In genomic region chr6:102415891-102416290, GRCh38 we compare ENCODE assay signal across 36 cellular contexts.
"Had no signal": no experiment of that assay in that cellular context is flagged by ENCODE, and none has a peak within 500 bp of the region (broad histone marks: within the 10 kb centered on the region; RNA-seq: fewer than 3 reads in every experiment).

No MANE protein-coding gene starts in this region.

- H3K27ac ChIP-seq: adrenal gland, body of pancreas, cardiac muscle cell, VCaP had no signal

- H3K27me3 ChIP-seq: adrenal gland, body of pancreas, cardiac muscle cell had no signal

- H3K9me3 ChIP-seq: adrenal gland, body of pancreas had no signal

- FAIRE-seq: astrocyte, bronchial epithelial cell, TTC549 had no signal

- DNase-seq: activated CD4-positive, alpha-beta memory T cell treated with anti-CD3 and anti-CD28 coated beads, Interleukin-2, amount 10 ng/mL, durations not matched to agents 7 days and 5 days; activated CD4-positive, alpha-beta T cell treated with anti-CD3 and anti-CD28 coated beads for 1 hour; activated CD4-positive, alpha-beta T cell treated with anti-CD3 and anti-CD28 coated beads for 36 hours; activated CD4-positive, alpha-beta T cell treated with anti-CD3 and anti-CD28 coated beads for 48 hours; activated CD4-positive, alpha-beta T cell treated with anti-CD3 and anti-CD28 coated beads, Interleukin-2, amount 10 ng/mL, durations not matched to agents 7 days and 5 days; activated CD4-positive, alpha-beta T cell treated with anti-CD3 and anti-CD28 coated beads, Interleukin-2, amount 50 U/mL, for 48 hours; activated CD4-positive, CD25-positive, alpha-beta regulatory T cell; activated CD8-positive, alpha-beta memory T cell treated with anti-CD3 and anti-CD28 coated beads, Interleukin-2, amount 50 U/mL, for 4 hours; activated CD8-positive, alpha-beta T cell treated with anti-CD3 and anti-CD28 coated beads, Interleukin-2, amount 10 ng/mL, durations not matched to agents 7 days and 5 days; activated effector memory CD4-positive, alpha-beta T cell treated with anti-CD3 and anti-CD28 coated beads, Interleukin-2, amount 50 U/mL, for 16 hours; activated gamma-delta T cell treated with Interleukin-2 at 50 U/mL for 16 hours; activated naive CD4-positive, alpha-beta T cell; activated naive CD4-positive, alpha-beta T cell treated with anti-CD3 and anti-CD28 coated beads for 36 hours; activated naive CD4-positive, alpha-beta T cell treated with anti-CD3 and anti-CD28 coated beads, Interleukin-2, amount 50 U/mL, for 16 hours; activated naive CD8-positive, alpha-beta T cell treated with anti-CD3 and anti-CD28 coated beads for 36 hours; activated T-cell treated with anti-CD3 and anti-CD28 coated beads for 4 hours; activated T-cell treated with anti-CD3 and anti-CD28 coated beads, Interleukin-2, amount 50 U/mL, for 1 hour; activated T-cell treated with anti-CD3 and anti-CD28 coated beads, Interleukin-2, amount 50 U/mL, for 4 hours; activated T-cell treated with anti-CD3 and anti-CD28 coated beads, Interleukin-2, amount 50 U/mL, for 72 hours; adrenal gland; amniotic stem cell; aorta; body of pancreas; caudate nucleus; cerebellar nuclear complex; T-helper 1 cell; T-helper 2 cell; T-helper 9 cell had no signal

- ATAC-seq: activated CD4-positive, alpha-beta T cell treated with anti-CD3 and anti-CD28 coated beads for 36 hours; activated CD4-positive, CD25-positive, alpha-beta regulatory T cell treated with anti-CD3 and anti-CD28 coated beads, Interleukin-2, amount 50 U/mL, for 24 hours; activated CD8-positive, alpha-beta T cell treated with anti-CD3 and anti-CD28 coated beads, Interleukin-2, amount 10 ng/mL, durations not matched to agents 7 days and 5 days; activated naive CD4-positive, alpha-beta T cell treated with anti-CD3 and anti-CD28 coated beads, Interleukin-2, amount 50 U/mL, for 72 hours; activated T-cell treated with anti-CD3 and anti-CD28 coated beads, Interleukin-2, amount 50 U/mL, for 4 hours; activated T-cell treated with anti-CD3 and anti-CD28 coated beads, Interleukin-2, amount 50 U/mL, for 72 hours; activated T-helper 17 cell treated with anti-CD3 and anti-CD28 coated beads, Interleukin-2, amount 50 U/mL, for 72 hours; body of pancreas had no signal

- H3K4me3 ChIP-seq: adrenal gland, body of pancreas, cardiac muscle cell had no signal

- H3K36me3 ChIP-seq: adrenal gland, cardiac muscle cell had no signal

- H3K4me1 ChIP-seq: adrenal gland, body of pancreas had no signal
